In the genomic region with DNA sequence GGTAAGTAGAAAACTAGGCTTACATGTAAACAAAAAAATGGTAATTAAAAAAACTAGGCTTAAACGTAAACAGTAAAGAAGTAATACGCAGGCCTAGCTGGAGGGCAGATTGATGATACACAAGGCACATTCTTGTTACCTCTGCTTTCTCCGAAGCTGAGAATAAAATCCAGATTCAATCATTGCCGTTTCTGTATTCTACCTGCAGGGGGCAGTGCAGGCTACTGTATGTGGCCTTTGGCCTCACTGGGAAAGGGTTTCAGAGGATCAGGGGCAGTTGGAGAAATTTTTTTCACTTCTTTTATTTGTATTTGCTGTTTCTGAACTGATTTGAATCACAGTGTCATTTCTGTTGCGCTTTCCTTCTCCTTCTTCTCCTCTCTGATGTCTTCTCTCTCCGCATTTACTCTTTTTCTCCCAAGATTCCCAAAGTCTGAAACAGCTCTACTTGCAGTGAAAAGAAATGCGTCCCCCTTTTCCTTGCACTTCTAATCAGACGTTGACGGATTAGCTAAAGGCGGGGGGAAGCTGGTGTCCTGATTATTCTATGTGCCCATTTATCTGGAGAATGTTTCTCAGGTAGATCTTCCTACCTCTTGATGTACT, we compare ENCODE assay signal across 9 cellular contexts.
A peak's percentile ranks its signal among the peaks of the same experiment; 100 is the strongest.
DNase-seq lines count a peak whose midpoint lies in the region; ATAC-seq and TF ChIP-seq lines count a peak whose summit lies in the region.
"Had no signal": no experiment of that assay in that cellular context is flagged by ENCODE, and none has a peak within 500 bp of the region (broad histone marks: within the 10 kb centered on the region; RNA-seq: fewer than 3 reads in every experiment).

No MANE protein-coding gene starts in this region.

- no peak overlapping the region for H3K4me3 ChIP-seq in retinal pigment epithelial cell (ENCODE audit: low read length)
- H3K4me3 ChIP-seq: BLaER1 had no signal

- ATAC-seq in GM21367 (IDR thresholded peaks at IDR 0.05; ENCODE audit: unreplicated experiment): no peak

- TF ChIP-seq CTCF in retinal pigment epithelial cell (conservative IDR thresholded peaks at IDR 0.05; ENCODE audit: low read depth, low read length): peak; percentile 72

- DNase-seq in DMS153 (lab: John Stamatoyannopoulos, UW): peak; percentile 10
- no peak for DNase-seq in DMS153 treated with DMSO at 0.1 percent for 48 hours (lab: John Stamatoyannopoulos, UW; ENCODE audit: unreplicated experiment)
- DNase-seq in HuH-7 (ENCODE audit: low spot score): peak; percentile 20
- DNase-seq in RKO (ENCODE audit: low spot score): peak; percentile 49
- DNase-seq in activated T-helper 9 cell treated with anti-CD3 and anti-CD28 coated beads, Interleukin-2, amount 50 U/mL, for 16 hours (ENCODE audit: low read depth): peak; percentile 28
- peak; percentile 40 for DNase-seq in globus pallidus (ENCODE audit: low spot score)
- DNase-seq in retinal pigment epithelial cell (ENCODE audit: low read depth): no peak

Comparison
In these comparisons a context has a peak if more than half of its experiments do, and no peak if none do; other contexts are left out.
1. DNase-seq: peak in DMS153 (single experiment), HuH-7 (single experiment), RKO (single experiment), activated T-helper 9 cell treated with anti-CD3 and anti-CD28 coated beads, Interleukin-2, amount 50 U/mL, for 16 hours (single experiment) and globus pallidus (single experiment); none in DMS153 treated with DMSO at 0.1 percent for 48 hours (single experiment) and retinal pigment epithelial cell (single experiment).